Comparison of ENCODE assay signal across 8 cellular contexts in genomic region chr2:17539993-17540812, GRCh38. TPM values are rescaled to one million over a fixed set of nuclear protein-coding genes. Genes with fewer than 3 reads are reported as not detected.
DNase-seq lines count a peak whose midpoint lies in the region; ATAC-seq and TF ChIP-seq lines count a peak whose summit lies in the region.

TSS of gene VSNL1 (plus strand) at chr2:17540696. CDS start at chr2:17592075, 51,379 bp downstream.

- intact Hi-C loops in CD4-positive, alpha-beta T cell (cut with DNase I, micrococcal nuclease): no loop called here

- CTCF ChIA-PET in CD4-positive, alpha-beta T cell (lab: Charles Lee): no interaction called here

- H3K4me3 ChIP-seq in endocrine pancreas (ENCODE audit: control insufficient read depth, insufficient read depth, low read length): peak within 1 kb of the TSS; percentile 72
- H3K4me3 ChIP-seq in lung: peak within 1 kb of the TSS; percentile 39
- peak within 1 kb of the TSS; percentile 3 for H3K4me3 ChIP-seq in thymus (ENCODE audit: low read length)

- peak within 1 kb of the TSS; percentile 21 to 71 for H3K27ac ChIP-seq in lung (ENCODE audit: low read depth in 1 of 2, low read length in 1 of 2)
- H3K27ac ChIP-seq in thymus (ENCODE audit: low read depth): peak within 1 kb of the TSS; percentile 52
- H3K27ac ChIP-seq in CD4-positive, alpha-beta T cell (ENCODE audit: low read depth, low read length): no peak within 1 kb of the TSS

- H3K9ac ChIP-seq in endocrine pancreas (ENCODE audit: control insufficient read depth, insufficient read depth, low read length): peak within 1 kb of the TSS; percentile 70

- ATAC-seq in lung (ENCODE audit: insufficient read depth, low FRiP score): peak; percentile 71
- ATAC-seq in HG03469 (IDR thresholded peaks at IDR 0.05; ENCODE audit: unreplicated experiment): no peak
- ATAC-seq in CD4-positive, alpha-beta T cell (ENCODE audit: poor library complexity): no peak
- ATAC-seq in HG02571 (IDR thresholded peaks at IDR 0.05; ENCODE audit: unreplicated experiment): no peak

- H3K9me3 Mint-ChIP-seq in CD4-positive, alpha-beta T cell: no peaks in the 10 kb centered on the region

- no peak for TF ChIP-seq CTCF in lung (IDR thresholded peaks at IDR 0.05; ENCODE audit: control extremely low read depth, extremely low read depth)
- no peak for TF ChIP-seq CTCF in CD4-positive, alpha-beta T cell (IDR thresholded peaks at IDR 0.05)

- H3K36me3 ChIP-seq in endocrine pancreas (ENCODE audit: control insufficient read depth, insufficient read depth, low read length): no peaks in the 10 kb centered on the region
- no peaks in the 10 kb centered on the region for H3K36me3 ChIP-seq in lung (ENCODE audit: control insufficient read depth in 2 of 2, insufficient read depth in 2 of 2, low read length in 2 of 2)
- no peaks in the 10 kb centered on the region for H3K36me3 ChIP-seq in thymus (ENCODE audit: control insufficient read depth, insufficient read depth)

- H3K27me3 ChIP-seq in endocrine pancreas (ENCODE audit: control insufficient read depth, insufficient read depth, low read length) (peaks cover 3% of the 10 kb centered on the region), lung (ENCODE audit: control insufficient read depth, insufficient read depth) (peaks cover 10% of the 10 kb centered on the region), thymus (ENCODE audit: control insufficient read depth, insufficient read depth) (peaks cover 55% of the 10 kb centered on the region)
- peaks cover 50% of the 10 kb centered on the region for H3K27me3 ChIP-seq in CD4-positive, alpha-beta T cell (ENCODE audit: control insufficient read depth, insufficient read depth, low read length)

- DNase-seq in GOT3 (lab: John Stamatoyannopoulos, UW): peak; percentile 5
- DNase-seq in NCI-H526 treated with DMSO at 0.1 percent for 48 hours (lab: John Stamatoyannopoulos, UW): peak; percentile 94
- DNase-seq in lung (ENCODE audit: low spot score): peak; percentile 80
- no peak for DNase-seq in CD4-positive, alpha-beta T cell

- no peaks in the 10 kb centered on the region for H3K9me3 ChIP-seq in endocrine pancreas (ENCODE audit: control insufficient read depth, low read length)
- H3K9me3 ChIP-seq in lung (ENCODE audit: control insufficient read depth in 2 of 2, insufficient read depth in 1 of 2, low read length in 1 of 2): no peaks in the 10 kb centered on the region
- no peaks in the 10 kb centered on the region for H3K9me3 ChIP-seq in thymus (ENCODE audit: control insufficient read depth)
- no peaks in the 10 kb centered on the region for H3K9me3 ChIP-seq in CD4-positive, alpha-beta T cell (ENCODE audit: control insufficient read depth, low read length)

- H3K4me3 Mint-ChIP-seq in CD4-positive, alpha-beta T cell: no peak within 1 kb of the TSS

- POLR2A ChIA-PET in CD4-positive, alpha-beta T cell (lab: Charles Lee): no interaction called here

- peaks cover 79% of the 10 kb centered on the region for H3K27me3 Mint-ChIP-seq in CD4-positive, alpha-beta T cell

- 2% methylated on average over 47 to 48 of the region's 48 CpGs for WGBS in lung, 2 donors
- WGBS in thymus: 3% methylated on average over 48 of the region's 48 CpGs

- H3K27ac Mint-ChIP-seq in CD4-positive, alpha-beta T cell: no peak within 1 kb of the TSS

- H3K4me1 ChIP-seq in endocrine pancreas (ENCODE audit: control insufficient read depth, insufficient read depth, low read length): no peaks in the 10 kb centered on the region
- peaks cover 0 to 5% of the 10 kb centered on the region in 2 donors for H3K4me1 ChIP-seq in lung (ENCODE audit: control insufficient read depth in 2 of 2, insufficient read depth in 2 of 2, low read length in 2 of 2)
- no peaks in the 10 kb centered on the region for H3K4me1 ChIP-seq in thymus (ENCODE audit: control insufficient read depth, insufficient read depth, low read length)

- H3K36me3 Mint-ChIP-seq in CD4-positive, alpha-beta T cell (ENCODE audit: low read depth): no peaks in the 10 kb centered on the region

- no peaks in the 10 kb centered on the region for H3K4me1 Mint-ChIP-seq in CD4-positive, alpha-beta T cell (ENCODE audit: low read depth)

RNA-seq across cellular contexts. Expression of gene VSNL1, which starts in this region (rescaled TPM):
- total RNA-seq in lung: 1 to 10 TPM; 1.9 to 6.9 TPM
- polyA plus RNA-seq in lung (1 to 10 TPM in 1 of 2 donors, under 1 TPM in 1; 0.87 to 1.1 TPM), thymus (1.4 TPM)
- not detected for total RNA-seq in CD4-positive, alpha-beta T cell

Comparison
In these comparisons a context has a peak if more than half of its experiments do, and no peak if none do; other contexts are left out.
1. DNase-seq: peak in GOT3 (single experiment), NCI-H526 treated with DMSO at 0.1 percent for 48 hours (single experiment) and lung (single experiment); none in CD4-positive, alpha-beta T cell (0 of 10).
2. H3K4me3 ChIP-seq: peak in every context shown above with its lines; median percentile 72 in endocrine pancreas; 39 in lung; 3 in thymus.